Comparison of ENCODE assay signal across 8 cellular contexts in the genomic region with DNA sequence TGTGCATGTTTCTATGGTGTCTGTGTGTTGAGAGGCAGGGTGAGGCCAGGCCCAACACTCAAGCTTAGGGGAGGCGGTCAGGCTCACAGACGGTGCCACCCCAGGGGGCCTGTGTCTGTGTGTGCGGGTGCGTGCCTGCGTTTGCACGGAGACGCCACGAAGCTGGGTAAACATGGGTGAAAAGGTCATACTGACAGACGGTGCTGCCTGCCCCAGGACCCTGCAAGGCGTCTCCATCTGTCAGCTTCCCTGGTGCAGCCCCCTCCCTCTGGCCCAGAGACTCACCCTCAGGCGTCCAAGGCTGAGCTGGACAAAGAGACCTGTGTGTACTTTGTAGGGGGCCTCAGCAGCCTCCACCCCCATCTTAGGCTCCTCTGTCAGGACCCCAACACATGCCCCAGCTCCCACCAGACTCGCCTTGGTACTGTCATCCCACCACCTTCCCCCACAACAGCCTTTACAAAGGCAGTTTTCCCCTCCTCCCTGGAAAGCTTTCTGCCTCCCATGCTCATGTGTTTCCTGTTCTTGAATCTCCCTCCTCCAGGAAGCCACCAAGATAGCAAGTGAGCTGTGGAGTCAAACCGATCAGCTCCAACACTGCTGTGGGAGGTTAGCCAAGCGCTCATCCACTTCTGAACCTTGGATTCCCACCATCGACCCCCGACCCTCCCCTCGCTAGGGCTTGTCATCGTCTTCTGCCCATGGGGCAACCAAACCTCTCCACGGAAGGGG. TPM values are rescaled to one million over a fixed set of nuclear protein-coding genes. Genes with fewer than 3 reads are reported as not detected.
A peak's percentile ranks its signal among the peaks of the same experiment; 100 is the strongest.
DNase-seq lines count a peak whose midpoint lies in the region; ATAC-seq and TF ChIP-seq lines count a peak whose summit lies in the region.

No MANE protein-coding gene starts in this region.

- H3K36me3 ChIP-seq in cardiac muscle cell (no peaks in the 10 kb centered on the region), iPS-20b (ENCODE audit: insufficient read depth, low read depth, low read length) (peaks cover 13% of the 10 kb centered on the region), thoracic aorta (peaks cover 5% of the 10 kb centered on the region)

- H3K27me3 Mint-ChIP-seq in activated CD8-positive, alpha-beta T cell treated with anti-CD3 and anti-CD28 coated beads for 36 hours, result peaks cover 12% of the 10 kb centered on the region

- no peak overlapping the region for H3K4me3 ChIP-seq in cardiac muscle cell
- peak overlapping the region; percentile 60 for H3K4me3 ChIP-seq in iPS-20b (ENCODE audit: low read length)
- H3K4me3 ChIP-seq in thoracic aorta, result peak overlapping the region; percentile 79

- CTCF ChIA-PET in activated CD8-positive, alpha-beta T cell treated with anti-CD3 and anti-CD28 coated beads for 36 hours (lab: Charles Lee), result interaction anchor here (0.8 kb wide), 1 partner anchor 35 kb away, joined by 5 read pairs; no protein-coding TSS in a partner anchor

- H3K9me3 Mint-ChIP-seq in activated CD8-positive, alpha-beta T cell treated with anti-CD3 and anti-CD28 coated beads for 36 hours, result no peaks in the 10 kb centered on the region

- H3K9ac ChIP-seq in iPS-20b (ENCODE audit: low read depth, low read length), result peak overlapping the region; percentile 63; the same call in 1 of the 2 replicates

- H3K27ac ChIP-seq in cardiac muscle cell, result peak overlapping the region; percentile 50
- H3K27ac ChIP-seq in iPS-20b (ENCODE audit: low read length), result peak overlapping the region; percentile 12
- H3K27ac ChIP-seq in thoracic aorta, result no peak overlapping the region

- no peaks in the 10 kb centered on the region for H3K36me3 Mint-ChIP-seq in activated CD8-positive, alpha-beta T cell treated with anti-CD3 and anti-CD28 coated beads for 36 hours (ENCODE audit: low read depth)

- no peak overlapping the region for H3K27ac Mint-ChIP-seq in activated CD8-positive, alpha-beta T cell treated with anti-CD3 and anti-CD28 coated beads for 36 hours

- H3K4me1 ChIP-seq in cardiac muscle cell (ENCODE audit: low read depth) (peaks cover 45% of the 10 kb centered on the region), iPS-20b (ENCODE audit: insufficient read depth, low read length) (peaks cover 23% of the 10 kb centered on the region), thoracic aorta (ENCODE audit: control insufficient read depth in 1 of 2, low read depth in 2 of 2) (peaks cover 14 to 26% of the 10 kb centered on the region in 2 donors)

- peak overlapping the region; percentile 65 for H3K4me3 Mint-ChIP-seq in activated CD8-positive, alpha-beta T cell treated with anti-CD3 and anti-CD28 coated beads for 36 hours

- TF ChIP-seq CTCF in cardiac muscle cell (IDR thresholded peaks at IDR 0.05; ENCODE audit: low read depth, low read length) (no peak), thoracic aorta (IDR thresholded peaks at IDR 0.05) (no peak)
- TF ChIP-seq CTCF in activated CD8-positive, alpha-beta T cell treated with anti-CD3 and anti-CD28 coated beads for 36 hours (IDR thresholded peaks at IDR 0.05), result no peak

- POLR2A ChIA-PET in activated CD8-positive, alpha-beta T cell treated with anti-CD3 and anti-CD28 coated beads for 36 hours (lab: Charles Lee), result interaction anchor here (0.8 kb wide), 1 partner anchor 12 kb away, joined by 4 read pairs; no protein-coding TSS in a partner anchor

- intact Hi-C loops in Right ventricle myocardium inferior (cut with DNase I), result no loop called here
- intact Hi-C loops in activated CD8-positive, alpha-beta T cell treated with anti-CD3 and anti-CD28 coated beads for 36 hours (cut with micrococcal nuclease), result no loop called here

- H3K9me3 ChIP-seq in cardiac muscle cell (ENCODE audit: low read depth) (no peaks in the 10 kb centered on the region), iPS-20b (ENCODE audit: insufficient read depth, low read depth, low read length) (no peaks in the 10 kb centered on the region), thoracic aorta (no peaks in the 10 kb centered on the region)

- H3K27me3 ChIP-seq in cardiac muscle cell (no peaks in the 10 kb centered on the region), iPS-20b (ENCODE audit: insufficient read depth, low read length) (no peaks in the 10 kb centered on the region), thoracic aorta (replicated peaks; ENCODE audit: insufficient read depth) (no peaks in the 10 kb centered on the region)

- ATAC-seq in Right ventricle myocardium inferior, result no peak
- ATAC-seq in activated CD8-positive, alpha-beta T cell treated with anti-CD3 and anti-CD28 coated beads for 36 hours, result no peak
- ATAC-seq in thoracic aorta (ENCODE audit: insufficient number of reproducible peaks, low FRiP score, low read depth), result no peak

- peaks cover 12% of the 10 kb centered on the region for H3K4me1 Mint-ChIP-seq in activated CD8-positive, alpha-beta T cell treated with anti-CD3 and anti-CD28 coated beads for 36 hours (ENCODE audit: low read depth)

- DNase-seq in cardiac muscle cell (ENCODE audit: low read depth in 1 of 2, low spot score in 1 of 2) (no peak), Right ventricle myocardium inferior (ENCODE audit: missing footprints) (no peak), thoracic aorta (ENCODE audit: low spot score) (no peak), OCI-M1 (lab: John Stamatoyannopoulos, UW) (no peak), germinal center (ENCODE audit: low spot score) (no peak), MV-4-11 (lab: John Stamatoyannopoulos, UW) (no peak)
- no peak for DNase-seq in activated CD8-positive, alpha-beta T cell treated with anti-CD3 and anti-CD28 coated beads for 36 hours

RNA-seq across cellular contexts. Expression of a gene that starts 34.1 kb away (rescaled TPM):
- 33.9 and 72.8 TPM in 2 replicates for total RNA-seq in cardiac muscle cell
- 44.1 and 70.9 TPM in 2 replicates for polyA plus RNA-seq in cardiac muscle cell
- 7.7 TPM for total RNA-seq in Right ventricle myocardium inferior
- 1 to 10 TPM; 3.8 to 4.5 TPM for total RNA-seq in activated CD8-positive, alpha-beta T cell treated with anti-CD3 and anti-CD28 coated beads for 36 hours
- total RNA-seq in thoracic aorta, result 10 to 100 TPM; 43.9 to 55.1 TPM

Comparison
In these comparisons a context has a peak if more than half of its experiments do, and no peak if none do; other contexts are left out.
1. H3K27ac ChIP-seq: peak in cardiac muscle cell (single experiment) and iPS-20b (single experiment); none in thoracic aorta (0 of 2).